ENCODE assay signal across 20 cellular contexts in genomic region chr5:39024884-39025283, GRCh38. TPM values are rescaled to one million over a fixed set of nuclear protein-coding genes. Genes with fewer than 3 reads are reported as not detected.
DNase-seq lines count a peak whose midpoint lies in the region; ATAC-seq and TF ChIP-seq lines count a peak whose summit lies in the region.
"Had no signal": no experiment of that assay in that cellular context is flagged by ENCODE, and none has a peak within 500 bp of the region (broad histone marks: within the 10 kb centered on the region; RNA-seq: fewer than 3 reads in every experiment).

No MANE protein-coding gene starts in this region.

- no peaks in the 10 kb centered on the region; the same call in 1 of the 2 replicates for H3K36me3 ChIP-seq in GM23338 (ENCODE audit: insufficient read depth)
- H3K36me3 ChIP-seq in effector memory CD4-positive, alpha-beta T cell (ENCODE audit: control insufficient read depth, insufficient read depth, low read length) = peaks cover 17% of the 10 kb centered on the region
- H3K36me3 ChIP-seq: colonic mucosa, HAP-1 had no signal

- H3K27me3 Mint-ChIP-seq in GM23338 (ENCODE audit: insufficient read depth, low read depth, poor library complexity) = peaks cover 4% of the 10 kb centered on the region
- H3K27me3 Mint-ChIP-seq in T-helper 2 cell treated with Interferon-gamma antibody and Interleukin-4, amounts not matched to agents 5 μg/mL and 100 μg/mL, for 36 hours (ENCODE audit: low read depth) = no peaks in the 10 kb centered on the region
- H3K27me3 Mint-ChIP-seq: naive B cell had no signal

- H3F3A ChIP-seq in GM23338 (replicated peaks; ENCODE audit: low read depth) = no peaks in the 10 kb centered on the region

- ATAC-seq in GM23338 (no peak), foreskin keratinocyte (peak; percentile 60), GM19395 (IDR thresholded peaks at IDR 0.05; ENCODE audit: unreplicated experiment) (no peak), HG02973 (IDR thresholded peaks at IDR 0.05; ENCODE audit: unreplicated experiment) (no peak)

- no peaks in the 10 kb centered on the region for H3K9me3 ChIP-seq in effector memory CD4-positive, alpha-beta T cell (ENCODE audit: control insufficient read depth, low read length)
- H3K9me3 ChIP-seq: colonic mucosa, HAP-1 had no signal

- H3K4me3 ChIP-seq in GM23338 = no peak overlapping the region
- no peak overlapping the region for H3K4me3 ChIP-seq in effector memory CD4-positive, alpha-beta T cell (ENCODE audit: insufficient read depth, low read depth, low read length, poor library complexity, severe bottlenecking)
- H3K4me3 ChIP-seq: ascending aorta, colonic mucosa, HAP-1 had no signal

- H3K4me1 ChIP-seq in GM23338 (ENCODE audit: insufficient read depth) (peaks cover 51% of the 10 kb centered on the region), foreskin keratinocyte (peaks cover 4% of the 10 kb centered on the region)
- no peaks in the 10 kb centered on the region for H3K4me1 ChIP-seq in effector memory CD4-positive, alpha-beta T cell (ENCODE audit: control insufficient read depth, insufficient read depth, low read length, poor library complexity, severe bottlenecking)
- H3K4me1 ChIP-seq: colonic mucosa had no signal

- H3K79me2 ChIP-seq in GM23338 (replicated peaks; ENCODE audit: insufficient read depth) = peaks cover 78% of the 10 kb centered on the region

- peaks cover 39% of the 10 kb centered on the region for H3K36me3 Mint-ChIP-seq in GM23338 (ENCODE audit: low read depth)
- H3K36me3 Mint-ChIP-seq in T-helper 2 cell treated with Interferon-gamma antibody and Interleukin-4, amounts not matched to agents 5 μg/mL and 100 μg/mL, for 36 hours (ENCODE audit: low read depth) = peaks cover 42% of the 10 kb centered on the region

- DNase-seq in AG20443 (ENCODE audit: low spot score) = peak; percentile 16
- no peak for DNase-seq in GM23338 (ENCODE audit: low spot score)
- DNase-seq in T-helper 2 cell treated with Interferon-gamma antibody and Interleukin-4, amounts not matched to agents 5 μg/mL and 100 μg/mL, for 36 hours (ENCODE audit: low spot score) = no peak
- peak; percentile 11 to 30 for DNase-seq in foreskin keratinocyte
- DNase-seq in effector memory CD4-positive, alpha-beta T cell = no peak
- no peak for DNase-seq in GM19238 (ENCODE audit: insufficient read length, low spot score)
- DNase-seq: activated CD4-positive, alpha-beta T cell treated with anti-CD3 and anti-CD28 coated beads for 1 hour; activated gamma-delta T cell treated with Interleukin-2 at 50 U/mL for 16 hours; colonic mucosa; GF-D8; naive B cell; NCI-H2029 treated with DMSO at 0.1 percent for 48 hours; NCI-H510A; posterior cingulate gyrus; SHP77 treated with DMSO at 0.1 percent for 48 hours; small intestine had no signal

- H3K9me3 Mint-ChIP-seq in GM23338 = peaks cover 21% of the 10 kb centered on the region
- H3K9me3 Mint-ChIP-seq in T-helper 2 cell treated with Interferon-gamma antibody and Interleukin-4, amounts not matched to agents 5 μg/mL and 100 μg/mL, for 36 hours = peaks cover 14% of the 10 kb centered on the region

- peaks cover 41% of the 10 kb centered on the region for H3K4me1 Mint-ChIP-seq in GM23338
- H3K4me1 Mint-ChIP-seq in T-helper 2 cell treated with Interferon-gamma antibody and Interleukin-4, amounts not matched to agents 5 μg/mL and 100 μg/mL, for 36 hours (ENCODE audit: low read depth) = peaks cover 39% of the 10 kb centered on the region

- no peaks in the 10 kb centered on the region for H3K9me2 ChIP-seq in GM23338 (ENCODE audit: insufficient read depth)

- H3K27ac ChIP-seq in GM23338 (ENCODE audit: low read depth) = no peak overlapping the region
- no peak overlapping the region for H3K27ac ChIP-seq in foreskin keratinocyte
- H3K27ac ChIP-seq in effector memory CD4-positive, alpha-beta T cell (ENCODE audit: insufficient read depth, low read length, poor library complexity, severe bottlenecking) = no peak overlapping the region
- H3K27ac ChIP-seq: ascending aorta, colonic mucosa had no signal

- no peak overlapping the region for H3K4me2 ChIP-seq in GM23338

- no peaks in the 10 kb centered on the region for H4K20me1 ChIP-seq in GM23338 (replicated peaks; ENCODE audit: insufficient read depth)

- no peaks in the 10 kb centered on the region for H3K27me3 ChIP-seq in GM23338 (ENCODE audit: insufficient read depth)
- H3K27me3 ChIP-seq in foreskin keratinocyte = no peaks in the 10 kb centered on the region
- H3K27me3 ChIP-seq in effector memory CD4-positive, alpha-beta T cell (replicated peaks; ENCODE audit: control insufficient read depth, insufficient read depth, low read length, poor library complexity, severe bottlenecking) = no peaks in the 10 kb centered on the region
- H3K27me3 ChIP-seq: ascending aorta, colonic mucosa had no signal

- H3K4me3 Mint-ChIP-seq in GM23338 = no peak overlapping the region
- no peak overlapping the region for H3K4me3 Mint-ChIP-seq in T-helper 2 cell treated with Interferon-gamma antibody and Interleukin-4, amounts not matched to agents 5 μg/mL and 100 μg/mL, for 36 hours

- peak overlapping the region; percentile 70 for H3K27ac Mint-ChIP-seq in GM23338
- peak overlapping the region; percentile 0 for H3K27ac Mint-ChIP-seq in T-helper 2 cell treated with Interferon-gamma antibody and Interleukin-4, amounts not matched to agents 5 μg/mL and 100 μg/mL, for 36 hours

- H2AFZ ChIP-seq in GM23338 = no peak overlapping the region

- TF ChIP-seq CTCF in GM23338 (conservative IDR thresholded peaks at IDR 0.05; ENCODE audit: low read depth in 2 of 2) (no peak), foreskin keratinocyte (conservative IDR thresholded peaks at IDR 0.05) (no peak)

TF ChIP-seq in GM23338, 12 proteins besides CTCF, POLR2A, EP300 and RAD21:
- no peak for TF ChIP-seq JUNB (IDR thresholded peaks at IDR 0.05; ENCODE audit: unreplicated experiment)
- no peak for TF ChIP-seq STAT1 (IDR thresholded peaks at IDR 0.05; ENCODE audit: unreplicated experiment)
- no peak for TF ChIP-seq ZNF331 (CRISPR knock-in tag; IDR thresholded peaks at IDR 0.05; ENCODE audit: low read depth)
- TF ChIP-seq EZH2 (IDR thresholded peaks at IDR 0.05; ENCODE audit: low read depth, unreplicated experiment) = no peak
- TF ChIP-seq REST (IDR thresholded peaks at IDR 0.05; ENCODE audit: unreplicated experiment) = no peak

RNA-seq across cellular contexts. Expression of gene RICTOR, which starts 49.3 kb away (rescaled TPM):
- 27.4 and 30.2 TPM in 2 replicates for total RNA-seq in GM23338 (2014; rRNA removed; shearing (Covaris generic))
- polyA plus RNA-seq in GM23338 (2016; fragmentation: Nextera tagmentation; extraction: Ambion mirVana) = 7.0 and 9.9 TPM in 2 replicates
- 13.0 and 15.0 TPM in 2 replicates for total RNA-seq in foreskin keratinocyte
- 1.2 and 1.5 TPM in 2 replicates for polyA plus RNA-seq in foreskin keratinocyte

Comparison
In these comparisons a context has a peak if more than half of its experiments do, and no peak if none do; other contexts are left out.
1. DNase-seq: peak in AG20443 (single experiment) and foreskin keratinocyte (2 of 2); none in GM23338 (single experiment), T-helper 2 cell treated with Interferon-gamma antibody and Interleukin-4, amounts not matched to agents 5 μg/mL and 100 μg/mL, for 36 hours (single experiment), effector memory CD4-positive, alpha-beta T cell (0 of 3) and GM19238 (single experiment).